ENCODE assay signal across 1 cellular context in the genomic region with DNA sequence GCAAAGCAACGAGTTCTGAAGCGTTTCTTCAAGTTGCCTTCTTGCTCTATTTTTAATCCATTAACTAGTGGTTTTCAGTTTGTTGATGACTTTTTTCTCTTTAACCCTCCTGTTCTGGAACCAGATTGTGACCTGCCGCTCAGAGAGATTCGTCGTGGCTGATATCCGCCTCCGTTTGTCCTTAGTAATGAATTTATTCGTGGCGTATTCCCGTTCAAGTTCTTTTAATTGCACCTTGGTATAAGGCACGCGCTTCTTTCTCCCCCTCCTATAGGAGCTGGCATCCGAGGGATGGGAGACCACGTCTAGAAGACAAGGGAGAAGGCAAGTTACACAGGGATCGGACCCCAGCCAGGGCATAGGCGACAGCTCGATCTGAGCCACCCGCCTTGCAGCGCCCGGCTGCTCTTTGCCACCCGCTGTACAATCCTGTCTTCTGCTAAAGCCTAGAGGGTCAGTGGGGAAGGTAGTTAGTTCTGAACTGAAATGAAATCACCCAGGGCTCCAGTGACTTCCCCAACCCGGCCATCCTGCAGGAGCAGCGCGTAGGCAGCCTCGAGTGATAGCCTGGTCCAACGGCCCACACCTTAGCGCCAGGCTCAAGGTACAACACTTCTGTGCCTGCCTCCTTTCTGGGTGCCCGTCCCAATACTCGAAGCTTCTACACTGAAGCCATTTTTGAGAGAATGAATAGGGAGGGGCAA.
TF ChIP-seq lines count a peak whose summit lies in the region.

No MANE protein-coding gene starts in this region.

TF ChIP-seq in HCT116, 20 proteins besides CTCF, POLR2A, EP300 and RAD21 (continued from another document):
- TF ChIP-seq REST (IDR thresholded peaks at IDR 0.05; ENCODE audit: low read depth) (no peak), ZNF274 (IDR thresholded peaks at IDR 0.05; ENCODE audit: low read depth, low read length) (no peak), SIN3A (IDR thresholded peaks at IDR 0.05; ENCODE audit: low read depth) (no peak), SRF (IDR thresholded peaks at IDR 0.05; ENCODE audit: low read depth) (no peak), EZH2 (IDR thresholded peaks at IDR 0.05) (no peak), FOSL1 (IDR thresholded peaks at IDR 0.05; ENCODE audit: low read depth) (no peak), EGR1 (IDR thresholded peaks at IDR 0.05; ENCODE audit: low read depth) (no peak), ZBTB33 (IDR thresholded peaks at IDR 0.05; ENCODE audit: extremely low read depth, insufficient replicate concordance, low read length) (no peak), POLR2AphosphoS5 (IDR thresholded peaks at IDR 0.05; ENCODE audit: low read depth, low read length) (no peak), ZFX (IDR thresholded peaks at IDR 0.05) (no peak), ELF1 (IDR thresholded peaks at IDR 0.05; ENCODE audit: borderline replicate concordance, low read depth) (no peak)
- TF ChIP-seq, protein P1, sequence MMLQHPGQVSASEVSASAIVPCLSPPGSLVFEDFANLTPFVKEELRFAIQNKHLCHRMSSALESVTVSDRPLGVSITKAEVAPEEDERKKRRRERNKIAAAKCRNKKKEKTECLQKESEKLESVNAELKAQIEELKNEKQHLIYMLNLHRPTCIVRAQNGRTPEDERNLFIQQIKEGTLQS (IDR thresholded peaks at IDR 0.05) = no peak
